ENCODE assay signal across 10 cellular contexts in the genomic region with DNA sequence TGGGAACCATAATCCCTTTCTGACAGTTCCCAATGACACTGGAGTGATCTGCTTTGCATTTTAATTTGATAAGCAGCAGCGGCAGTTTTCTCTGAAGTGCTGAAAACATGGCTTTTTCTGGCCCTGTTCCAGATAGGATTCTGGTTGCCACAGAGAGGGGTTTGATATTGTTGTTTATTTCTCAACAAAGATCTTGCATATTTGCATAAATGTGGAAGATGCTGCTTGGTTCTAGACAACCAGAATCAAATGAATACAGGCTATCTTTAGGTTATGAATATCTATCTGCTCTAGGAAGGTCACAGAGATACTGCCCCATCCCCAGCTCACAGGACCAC.
DNase-seq lines count a peak whose midpoint lies in the region; ATAC-seq and TF ChIP-seq lines count a peak whose summit lies in the region.
"Had no signal": no experiment of that assay in that cellular context is flagged by ENCODE, and none has a peak within 500 bp of the region (broad histone marks: within the 10 kb centered on the region; RNA-seq: fewer than 3 reads in every experiment).

No MANE protein-coding gene starts in this region.

- H3K4me3 ChIP-seq in OCI-LY1 (ENCODE audit: low read depth, low read length, poor library complexity, severe bottlenecking) = no peak overlapping the region
- peak overlapping the region; percentile 51 for H3K4me3 ChIP-seq in effector memory CD4-positive, alpha-beta T cell (ENCODE audit: insufficient read depth, low read depth, low read length, poor library complexity, severe bottlenecking)
- H3K4me3 ChIP-seq: hepatocyte, ovary had no signal

- H3K36me3 Mint-ChIP-seq in stimulated activated memory B cell treated with anti-CD40 and anti-IgM and Interleukin-4, amounts not matched to agents 10 μg/mL and 1 μg/mL and 100 μg/mL, for 72 hours = no peaks in the 10 kb centered on the region

- H3K4me1 ChIP-seq in OCI-LY1 (ENCODE audit: insufficient read depth, low read length, severe bottlenecking) = peaks cover 44% of the 10 kb centered on the region
- peaks cover 27% of the 10 kb centered on the region for H3K4me1 ChIP-seq in effector memory CD4-positive, alpha-beta T cell (ENCODE audit: control insufficient read depth, insufficient read depth, low read length, poor library complexity, severe bottlenecking)

- TF ChIP-seq CTCF in OCI-LY1 (IDR thresholded peaks at IDR 0.05; ENCODE audit: low read length) (no peak), GM10266 (IDR thresholded peaks at IDR 0.05; ENCODE audit: control insufficient read depth, insufficient read depth, low read depth, missing control alignments) (no peak)

- H3K9ac ChIP-seq in OCI-LY1 (ENCODE audit: low read length) = no peak overlapping the region

- H3K36me3 ChIP-seq in OCI-LY1 (ENCODE audit: insufficient read depth, low read length) = no peaks in the 10 kb centered on the region
- H3K36me3 ChIP-seq in effector memory CD4-positive, alpha-beta T cell (ENCODE audit: control insufficient read depth, insufficient read depth, low read length) = no peaks in the 10 kb centered on the region
- H3K36me3 ChIP-seq: ovary had no signal

- H3K4me1 Mint-ChIP-seq in stimulated activated memory B cell treated with anti-CD40 and anti-IgM and Interleukin-4, amounts not matched to agents 10 μg/mL and 1 μg/mL and 100 μg/mL, for 72 hours = peaks cover 53% of the 10 kb centered on the region

- H3K27ac ChIP-seq in OCI-LY1 (ENCODE audit: low read depth, low read length, poor library complexity, severe bottlenecking) = no peak overlapping the region
- H3K27ac ChIP-seq in effector memory CD4-positive, alpha-beta T cell (ENCODE audit: insufficient read depth, low read length, poor library complexity, severe bottlenecking) = peak overlapping the region; percentile 79

- H3K79me2 ChIP-seq in OCI-LY1 (ENCODE audit: insufficient read depth, low read length) = peaks cover 9% of the 10 kb centered on the region; the same call in 1 of the 2 replicates

- no peak for ATAC-seq in stimulated activated memory B cell treated with anti-CD40 and anti-IgM and Interleukin-4, amounts not matched to agents 10 μg/mL and 1 μg/mL and 100 μg/mL, for 72 hours
- ATAC-seq in GM18907 (IDR thresholded peaks at IDR 0.05; ENCODE audit: unreplicated experiment) (no peak), HG02610 (IDR thresholded peaks at IDR 0.05; ENCODE audit: unreplicated experiment) (no peak)

- no peaks in the 10 kb centered on the region for H4K20me1 ChIP-seq in OCI-LY1 (ENCODE audit: insufficient read depth, low read length)

- H3K27ac Mint-ChIP-seq in stimulated activated memory B cell treated with anti-CD40 and anti-IgM and Interleukin-4, amounts not matched to agents 10 μg/mL and 1 μg/mL and 100 μg/mL, for 72 hours = peak overlapping the region; percentile 75

- no peaks in the 10 kb centered on the region for H3K27me3 Mint-ChIP-seq in stimulated activated memory B cell treated with anti-CD40 and anti-IgM and Interleukin-4, amounts not matched to agents 10 μg/mL and 1 μg/mL and 100 μg/mL, for 72 hours

- no peak overlapping the region for H2AFZ ChIP-seq in OCI-LY1 (ENCODE audit: low read length)
- H2AFZ ChIP-seq: hepatocyte had no signal

- H3K4me3 Mint-ChIP-seq in stimulated activated memory B cell treated with anti-CD40 and anti-IgM and Interleukin-4, amounts not matched to agents 10 μg/mL and 1 μg/mL and 100 μg/mL, for 72 hours = no peak overlapping the region

- H3K9me3 Mint-ChIP-seq in stimulated activated memory B cell treated with anti-CD40 and anti-IgM and Interleukin-4, amounts not matched to agents 10 μg/mL and 1 μg/mL and 100 μg/mL, for 72 hours = no peaks in the 10 kb centered on the region

- no peaks in the 10 kb centered on the region for H3K9me2 ChIP-seq in OCI-LY1 (ENCODE audit: low read depth, low read length)

- no peaks in the 10 kb centered on the region for H3F3A ChIP-seq in OCI-LY1 (ENCODE audit: insufficient read depth, low read length)

- peak overlapping the region; percentile 31; the same call in 1 of the 2 replicates for H3K4me2 ChIP-seq in OCI-LY1 (ENCODE audit: low read length)

- H3K27me3 ChIP-seq in OCI-LY1 (ENCODE audit: insufficient read depth, low read length) = no peaks in the 10 kb centered on the region
- H3K27me3 ChIP-seq in effector memory CD4-positive, alpha-beta T cell (replicated peaks; ENCODE audit: control insufficient read depth, insufficient read depth, low read length, poor library complexity, severe bottlenecking) = no peaks in the 10 kb centered on the region
- H3K27me3 ChIP-seq: hepatocyte, ovary had no signal

- DNase-seq in activated CD8-positive, alpha-beta memory T cell treated with anti-CD3 and anti-CD28 coated beads for 24 hours = peak; percentile 40
- no peak for DNase-seq in activated CD8-positive, alpha-beta memory T cell treated with anti-CD3 and anti-CD28 coated beads, Interleukin-2, amount 50 U/mL, for 4 hours
- DNase-seq in effector memory CD4-positive, alpha-beta T cell = no peak
- no peak for DNase-seq in GM10266 (ENCODE audit: extremely low spot score)

- no peaks in the 10 kb centered on the region for H3K9me3 ChIP-seq in OCI-LY1 (ENCODE audit: low read length)
- H3K9me3 ChIP-seq in effector memory CD4-positive, alpha-beta T cell (ENCODE audit: control insufficient read depth, low read length) = no peaks in the 10 kb centered on the region
- H3K9me3 ChIP-seq: ovary had no signal
